ENCODE assay signal across 1 cellular context in genomic region chr5:151096001-151096373, GRCh38.
TF ChIP-seq lines count a peak whose summit lies in the region.

No MANE protein-coding gene starts in this region.

TF ChIP-seq in GM12878, 131 proteins besides CTCF, POLR2A, EP300 and RAD21 (continued from another document):
- TF ChIP-seq RUNX3 (IDR thresholded peaks at IDR 0.05; ENCODE audit: low read length), result peak; percentile 25; the same call in 1 of the 2 replicates
- no peak for TF ChIP-seq NR2C1 (IDR thresholded peaks at IDR 0.05)
- TF ChIP-seq NFXL1 (IDR thresholded peaks at IDR 0.05; ENCODE audit: borderline replicate concordance), result no peak
- no peak for TF ChIP-seq CHD1 (IDR thresholded peaks at IDR 0.05; ENCODE audit: low read depth, low read length)
- TF ChIP-seq ETV6 (conservative IDR thresholded peaks at IDR 0.05 in 1 of 2, IDR thresholded peaks at IDR 0.05 in 1 of 2; ENCODE audit: borderline replicate concordance in 1 of 2, low read depth in 1 of 2), result no peak
- no peak for TF ChIP-seq HDAC6 (IDR thresholded peaks at IDR 0.05; ENCODE audit: unreplicated experiment)
- TF ChIP-seq BCL3 (IDR thresholded peaks at IDR 0.05; ENCODE audit: borderline replicate concordance, insufficient read depth, low read depth, low read length, poor library complexity, severe bottlenecking), result peak; percentile 30
- TF ChIP-seq BCL11A (IDR thresholded peaks at IDR 0.05; ENCODE audit: low read depth, low read length), result no peak
- TF ChIP-seq ESRRA (IDR thresholded peaks at IDR 0.05; ENCODE audit: low read length), result no peak
- TF ChIP-seq MYC (IDR thresholded peaks at IDR 0.05; ENCODE audit: insufficient read depth, insufficient read length, insufficient replicate concordance, low read length, severe bottlenecking), result no peak
- no peak for TF ChIP-seq ZNF217 (IDR thresholded peaks at IDR 0.05)
- TF ChIP-seq ZBTB11 (CRISPR knock-in tag; IDR thresholded peaks at IDR 0.05), result no peak
- TF ChIP-seq PAX5 (IDR thresholded peaks at IDR 0.05; ENCODE audit: borderline replicate concordance, low read depth, low read length), result no peak
- no peak for TF ChIP-seq NKRF (conservative IDR thresholded peaks at IDR 0.05)
TF ChIP-seq in GM12878: peak in this region for 2.
